Comparison of ENCODE assay signal across 2 cellular contexts in the genomic region with DNA sequence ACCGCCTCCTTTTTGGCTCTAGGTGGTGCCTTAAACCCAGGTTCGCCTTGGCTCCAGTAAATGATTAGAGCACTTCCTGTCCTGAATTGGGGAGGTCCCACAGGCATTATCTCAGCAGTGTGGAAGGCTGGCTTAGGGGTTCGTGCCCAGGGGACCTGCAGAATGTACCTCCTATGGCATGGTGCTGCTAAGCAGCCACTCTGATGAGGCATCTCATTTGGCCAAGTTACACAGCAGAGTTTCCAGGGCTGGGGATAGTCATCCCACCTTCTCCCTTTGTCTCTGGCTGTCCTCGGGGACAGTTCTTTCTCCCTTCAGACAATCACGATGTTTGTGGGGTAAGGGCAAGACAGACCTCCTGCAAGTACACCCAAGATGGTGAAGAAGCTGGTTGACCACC.
TF ChIP-seq lines count a peak whose summit lies in the region.

No MANE protein-coding gene starts in this region.

TF ChIP-seq in GM23338, 12 proteins besides CTCF, POLR2A, EP300 and RAD21 (continues in another document):
- no peak for TF ChIP-seq CREB1 (CRISPR knock-in tag; IDR thresholded peaks at IDR 0.05; ENCODE audit: low read depth)
- no peak for TF ChIP-seq NANOG (IDR thresholded peaks at IDR 0.05; ENCODE audit: borderline replicate concordance)
- TF ChIP-seq ZNF114 (CRISPR knock-in tag; IDR thresholded peaks at IDR 0.05): no peak
- TF ChIP-seq STAT1 (IDR thresholded peaks at IDR 0.05; ENCODE audit: unreplicated experiment): no peak
- no peak for TF ChIP-seq ZNF331 (CRISPR knock-in tag; IDR thresholded peaks at IDR 0.05; ENCODE audit: low read depth)
- TF ChIP-seq, protein P1, sequence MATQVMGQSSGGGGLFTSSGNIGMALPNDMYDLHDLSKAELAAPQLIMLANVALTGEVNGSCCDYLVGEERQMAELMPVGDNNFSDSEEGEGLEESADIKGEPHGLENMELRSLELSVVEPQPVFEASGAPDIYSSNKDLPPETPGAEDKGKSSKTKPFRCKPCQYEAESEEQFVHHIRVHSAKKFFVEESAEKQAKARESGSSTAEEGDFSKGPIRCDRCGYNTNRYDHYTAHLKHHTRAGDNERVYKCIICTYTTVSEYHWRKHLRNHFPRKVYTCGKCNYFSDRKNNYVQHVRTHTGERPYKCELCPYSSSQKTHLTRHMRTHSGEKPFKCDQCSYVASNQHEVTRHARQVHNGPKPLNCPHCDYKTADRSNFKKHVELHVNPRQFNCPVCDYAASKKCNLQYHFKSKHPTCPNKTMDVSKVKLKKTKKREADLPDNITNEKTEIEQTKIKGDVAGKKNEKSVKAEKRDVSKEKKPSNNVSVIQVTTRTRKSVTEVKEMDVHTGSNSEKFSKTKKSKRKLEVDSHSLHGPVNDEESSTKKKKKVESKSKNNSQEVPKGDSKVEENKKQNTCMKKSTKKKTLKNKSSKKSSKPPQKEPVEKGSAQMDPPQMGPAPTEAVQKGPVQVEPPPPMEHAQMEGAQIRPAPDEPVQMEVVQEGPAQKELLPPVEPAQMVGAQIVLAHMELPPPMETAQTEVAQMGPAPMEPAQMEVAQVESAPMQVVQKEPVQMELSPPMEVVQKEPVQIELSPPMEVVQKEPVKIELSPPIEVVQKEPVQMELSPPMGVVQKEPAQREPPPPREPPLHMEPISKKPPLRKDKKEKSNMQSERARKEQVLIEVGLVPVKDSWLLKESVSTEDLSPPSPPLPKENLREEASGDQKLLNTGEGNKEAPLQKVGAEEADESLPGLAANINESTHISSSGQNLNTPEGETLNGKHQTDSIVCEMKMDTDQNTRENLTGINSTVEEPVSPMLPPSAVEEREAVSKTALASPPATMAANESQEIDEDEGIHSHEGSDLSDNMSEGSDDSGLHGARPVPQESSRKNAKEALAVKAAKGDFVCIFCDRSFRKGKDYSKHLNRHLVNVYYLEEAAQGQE (IDR thresholded peaks at IDR 0.05; ENCODE audit: unreplicated experiment): no peak
- no peak for TF ChIP-seq POLR2AphosphoS5 (IDR thresholded peaks at IDR 0.05; ENCODE audit: low read depth)
- TF ChIP-seq, protein P2, sequence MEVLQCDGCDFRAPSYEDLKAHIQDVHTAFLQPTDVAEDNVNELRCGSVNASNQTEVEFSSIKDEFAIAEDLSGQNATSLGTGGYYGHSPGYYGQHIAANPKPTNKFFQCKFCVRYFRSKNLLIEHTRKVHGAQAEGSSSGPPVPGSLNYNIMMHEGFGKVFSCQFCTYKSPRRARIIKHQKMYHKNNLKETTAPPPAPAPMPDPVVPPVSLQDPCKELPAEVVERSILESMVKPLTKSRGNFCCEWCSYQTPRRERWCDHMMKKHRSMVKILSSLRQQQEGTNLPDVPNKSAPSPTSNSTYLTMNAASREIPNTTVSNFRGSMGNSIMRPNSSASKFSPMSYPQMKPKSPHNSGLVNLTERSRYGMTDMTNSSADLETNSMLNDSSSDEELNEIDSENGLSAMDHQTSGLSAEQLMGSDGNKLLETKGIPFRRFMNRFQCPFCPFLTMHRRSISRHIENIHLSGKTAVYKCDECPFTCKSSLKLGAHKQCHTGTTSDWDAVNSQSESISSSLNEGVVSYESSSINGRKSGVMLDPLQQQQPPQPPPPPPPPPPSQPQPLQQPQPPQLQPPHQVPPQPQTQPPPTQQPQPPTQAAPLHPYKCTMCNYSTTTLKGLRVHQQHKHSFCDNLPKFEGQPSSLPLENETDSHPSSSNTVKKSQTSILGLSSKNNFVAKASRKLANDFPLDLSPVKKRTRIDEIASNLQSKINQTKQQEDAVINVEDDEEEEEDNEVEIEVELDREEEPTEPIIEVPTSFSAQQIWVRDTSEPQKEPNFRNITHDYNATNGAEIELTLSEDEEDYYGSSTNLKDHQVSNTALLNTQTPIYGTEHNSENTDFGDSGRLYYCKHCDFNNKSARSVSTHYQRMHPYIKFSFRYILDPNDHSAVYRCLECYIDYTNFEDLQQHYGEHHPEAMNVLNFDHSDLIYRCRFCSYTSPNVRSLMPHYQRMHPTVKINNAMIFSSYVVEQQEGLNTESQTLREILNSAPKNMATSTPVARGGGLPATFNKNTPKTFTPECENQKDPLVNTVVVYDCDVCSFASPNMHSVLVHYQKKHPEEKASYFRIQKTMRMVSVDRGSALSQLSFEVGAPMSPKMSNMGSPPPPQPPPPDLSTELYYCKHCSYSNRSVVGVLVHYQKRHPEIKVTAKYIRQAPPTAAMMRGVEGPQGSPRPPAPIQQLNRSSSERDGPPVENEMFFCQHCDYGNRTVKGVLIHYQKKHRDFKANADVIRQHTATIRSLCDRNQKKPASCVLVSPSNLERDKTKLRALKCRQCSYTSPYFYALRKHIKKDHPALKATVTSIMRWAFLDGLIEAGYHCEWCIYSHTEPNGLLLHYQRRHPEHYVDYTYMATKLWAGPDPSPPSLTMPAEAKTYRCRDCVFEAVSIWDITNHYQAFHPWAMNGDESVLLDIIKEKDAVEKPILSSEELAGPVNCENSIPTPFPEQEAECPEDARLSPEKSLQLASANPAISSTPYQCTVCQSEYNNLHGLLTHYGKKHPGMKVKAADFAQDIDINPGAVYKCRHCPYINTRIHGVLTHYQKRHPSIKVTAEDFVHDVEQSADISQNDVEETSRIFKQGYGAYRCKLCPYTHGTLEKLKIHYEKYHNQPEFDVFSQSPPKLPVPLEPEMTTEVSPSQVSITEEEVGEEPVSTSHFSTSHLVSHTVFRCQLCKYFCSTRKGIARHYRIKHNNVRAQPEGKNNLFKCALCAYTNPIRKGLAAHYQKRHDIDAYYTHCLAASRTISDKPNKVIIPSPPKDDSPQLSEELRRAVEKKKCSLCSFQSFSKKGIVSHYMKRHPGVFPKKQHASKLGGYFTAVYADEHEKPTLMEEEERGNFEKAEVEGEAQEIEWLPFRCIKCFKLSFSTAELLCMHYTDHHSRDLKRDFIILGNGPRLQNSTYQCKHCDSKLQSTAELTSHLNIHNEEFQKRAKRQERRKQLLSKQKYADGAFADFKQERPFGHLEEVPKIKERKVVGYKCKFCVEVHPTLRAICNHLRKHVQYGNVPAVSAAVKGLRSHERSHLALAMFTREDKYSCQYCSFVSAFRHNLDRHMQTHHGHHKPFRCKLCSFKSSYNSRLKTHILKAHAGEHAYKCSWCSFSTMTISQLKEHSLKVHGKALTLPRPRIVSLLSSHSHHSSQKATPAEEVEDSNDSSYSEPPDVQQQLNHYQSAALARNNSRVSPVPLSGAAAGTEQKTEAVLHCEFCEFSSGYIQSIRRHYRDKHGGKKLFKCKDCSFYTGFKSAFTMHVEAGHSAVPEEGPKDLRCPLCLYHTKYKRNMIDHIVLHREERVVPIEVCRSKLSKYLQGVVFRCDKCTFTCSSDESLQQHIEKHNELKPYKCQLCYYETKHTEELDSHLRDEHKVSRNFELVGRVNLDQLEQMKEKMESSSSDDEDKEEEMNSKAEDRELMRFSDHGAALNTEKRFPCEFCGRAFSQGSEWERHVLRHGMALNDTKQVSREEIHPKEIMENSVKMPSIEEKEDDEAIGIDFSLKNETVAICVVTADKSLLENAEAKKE (CRISPR knock-in tag; IDR thresholded peaks at IDR 0.05): no peak
- TF ChIP-seq, protein P3, sequence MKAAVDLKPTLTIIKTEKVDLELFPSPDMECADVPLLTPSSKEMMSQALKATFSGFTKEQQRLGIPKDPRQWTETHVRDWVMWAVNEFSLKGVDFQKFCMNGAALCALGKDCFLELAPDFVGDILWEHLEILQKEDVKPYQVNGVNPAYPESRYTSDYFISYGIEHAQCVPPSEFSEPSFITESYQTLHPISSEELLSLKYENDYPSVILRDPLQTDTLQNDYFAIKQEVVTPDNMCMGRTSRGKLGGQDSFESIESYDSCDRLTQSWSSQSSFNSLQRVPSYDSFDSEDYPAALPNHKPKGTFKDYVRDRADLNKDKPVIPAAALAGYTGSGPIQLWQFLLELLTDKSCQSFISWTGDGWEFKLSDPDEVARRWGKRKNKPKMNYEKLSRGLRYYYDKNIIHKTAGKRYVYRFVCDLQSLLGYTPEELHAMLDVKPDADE (IDR thresholded peaks at IDR 0.05): no peak
- TF ChIP-seq EZH2phosphoT487 (IDR thresholded peaks at IDR 0.05; ENCODE audit: unreplicated experiment): no peak

TF ChIP-seq in H1, 55 proteins besides CTCF, POLR2A, EP300 and RAD21:
- no peak for TF ChIP-seq YY1 (IDR thresholded peaks at IDR 0.05; ENCODE audit: low read depth, low read length)
- TF ChIP-seq, protein P4, sequence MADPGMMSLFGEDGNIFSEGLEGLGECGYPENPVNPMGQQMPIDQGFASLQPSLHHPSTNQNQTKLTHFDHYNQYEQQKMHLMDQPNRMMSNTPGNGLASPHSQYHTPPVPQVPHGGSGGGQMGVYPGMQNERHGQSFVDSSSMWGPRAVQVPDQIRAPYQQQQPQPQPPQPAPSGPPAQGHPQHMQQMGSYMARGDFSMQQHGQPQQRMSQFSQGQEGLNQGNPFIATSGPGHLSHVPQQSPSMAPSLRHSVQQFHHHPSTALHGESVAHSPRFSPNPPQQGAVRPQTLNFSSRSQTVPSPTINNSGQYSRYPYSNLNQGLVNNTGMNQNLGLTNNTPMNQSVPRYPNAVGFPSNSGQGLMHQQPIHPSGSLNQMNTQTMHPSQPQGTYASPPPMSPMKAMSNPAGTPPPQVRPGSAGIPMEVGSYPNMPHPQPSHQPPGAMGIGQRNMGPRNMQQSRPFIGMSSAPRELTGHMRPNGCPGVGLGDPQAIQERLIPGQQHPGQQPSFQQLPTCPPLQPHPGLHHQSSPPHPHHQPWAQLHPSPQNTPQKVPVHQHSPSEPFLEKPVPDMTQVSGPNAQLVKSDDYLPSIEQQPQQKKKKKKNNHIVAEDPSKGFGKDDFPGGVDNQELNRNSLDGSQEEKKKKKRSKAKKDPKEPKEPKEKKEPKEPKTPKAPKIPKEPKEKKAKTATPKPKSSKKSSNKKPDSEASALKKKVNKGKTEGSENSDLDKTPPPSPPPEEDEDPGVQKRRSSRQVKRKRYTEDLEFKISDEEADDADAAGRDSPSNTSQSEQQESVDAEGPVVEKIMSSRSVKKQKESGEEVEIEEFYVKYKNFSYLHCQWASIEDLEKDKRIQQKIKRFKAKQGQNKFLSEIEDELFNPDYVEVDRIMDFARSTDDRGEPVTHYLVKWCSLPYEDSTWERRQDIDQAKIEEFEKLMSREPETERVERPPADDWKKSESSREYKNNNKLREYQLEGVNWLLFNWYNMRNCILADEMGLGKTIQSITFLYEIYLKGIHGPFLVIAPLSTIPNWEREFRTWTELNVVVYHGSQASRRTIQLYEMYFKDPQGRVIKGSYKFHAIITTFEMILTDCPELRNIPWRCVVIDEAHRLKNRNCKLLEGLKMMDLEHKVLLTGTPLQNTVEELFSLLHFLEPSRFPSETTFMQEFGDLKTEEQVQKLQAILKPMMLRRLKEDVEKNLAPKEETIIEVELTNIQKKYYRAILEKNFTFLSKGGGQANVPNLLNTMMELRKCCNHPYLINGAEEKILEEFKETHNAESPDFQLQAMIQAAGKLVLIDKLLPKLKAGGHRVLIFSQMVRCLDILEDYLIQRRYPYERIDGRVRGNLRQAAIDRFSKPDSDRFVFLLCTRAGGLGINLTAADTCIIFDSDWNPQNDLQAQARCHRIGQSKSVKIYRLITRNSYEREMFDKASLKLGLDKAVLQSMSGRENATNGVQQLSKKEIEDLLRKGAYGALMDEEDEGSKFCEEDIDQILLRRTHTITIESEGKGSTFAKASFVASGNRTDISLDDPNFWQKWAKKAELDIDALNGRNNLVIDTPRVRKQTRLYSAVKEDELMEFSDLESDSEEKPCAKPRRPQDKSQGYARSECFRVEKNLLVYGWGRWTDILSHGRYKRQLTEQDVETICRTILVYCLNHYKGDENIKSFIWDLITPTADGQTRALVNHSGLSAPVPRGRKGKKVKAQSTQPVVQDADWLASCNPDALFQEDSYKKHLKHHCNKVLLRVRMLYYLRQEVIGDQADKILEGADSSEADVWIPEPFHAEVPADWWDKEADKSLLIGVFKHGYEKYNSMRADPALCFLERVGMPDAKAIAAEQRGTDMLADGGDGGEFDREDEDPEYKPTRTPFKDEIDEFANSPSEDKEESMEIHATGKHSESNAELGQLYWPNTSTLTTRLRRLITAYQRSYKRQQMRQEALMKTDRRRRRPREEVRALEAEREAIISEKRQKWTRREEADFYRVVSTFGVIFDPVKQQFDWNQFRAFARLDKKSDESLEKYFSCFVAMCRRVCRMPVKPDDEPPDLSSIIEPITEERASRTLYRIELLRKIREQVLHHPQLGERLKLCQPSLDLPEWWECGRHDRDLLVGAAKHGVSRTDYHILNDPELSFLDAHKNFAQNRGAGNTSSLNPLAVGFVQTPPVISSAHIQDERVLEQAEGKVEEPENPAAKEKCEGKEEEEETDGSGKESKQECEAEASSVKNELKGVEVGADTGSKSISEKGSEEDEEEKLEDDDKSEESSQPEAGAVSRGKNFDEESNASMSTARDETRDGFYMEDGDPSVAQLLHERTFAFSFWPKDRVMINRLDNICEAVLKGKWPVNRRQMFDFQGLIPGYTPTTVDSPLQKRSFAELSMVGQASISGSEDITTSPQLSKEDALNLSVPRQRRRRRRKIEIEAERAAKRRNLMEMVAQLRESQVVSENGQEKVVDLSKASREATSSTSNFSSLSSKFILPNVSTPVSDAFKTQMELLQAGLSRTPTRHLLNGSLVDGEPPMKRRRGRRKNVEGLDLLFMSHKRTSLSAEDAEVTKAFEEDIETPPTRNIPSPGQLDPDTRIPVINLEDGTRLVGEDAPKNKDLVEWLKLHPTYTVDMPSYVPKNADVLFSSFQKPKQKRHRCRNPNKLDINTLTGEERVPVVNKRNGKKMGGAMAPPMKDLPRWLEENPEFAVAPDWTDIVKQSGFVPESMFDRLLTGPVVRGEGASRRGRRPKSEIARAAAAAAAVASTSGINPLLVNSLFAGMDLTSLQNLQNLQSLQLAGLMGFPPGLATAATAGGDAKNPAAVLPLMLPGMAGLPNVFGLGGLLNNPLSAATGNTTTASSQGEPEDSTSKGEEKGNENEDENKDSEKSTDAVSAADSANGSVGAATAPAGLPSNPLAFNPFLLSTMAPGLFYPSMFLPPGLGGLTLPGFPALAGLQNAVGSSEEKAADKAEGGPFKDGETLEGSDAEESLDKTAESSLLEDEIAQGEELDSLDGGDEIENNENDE (IDR thresholded peaks at IDR 0.05; ENCODE audit: insufficient replicate concordance, low read length): no peak
- TF ChIP-seq, protein P5, sequence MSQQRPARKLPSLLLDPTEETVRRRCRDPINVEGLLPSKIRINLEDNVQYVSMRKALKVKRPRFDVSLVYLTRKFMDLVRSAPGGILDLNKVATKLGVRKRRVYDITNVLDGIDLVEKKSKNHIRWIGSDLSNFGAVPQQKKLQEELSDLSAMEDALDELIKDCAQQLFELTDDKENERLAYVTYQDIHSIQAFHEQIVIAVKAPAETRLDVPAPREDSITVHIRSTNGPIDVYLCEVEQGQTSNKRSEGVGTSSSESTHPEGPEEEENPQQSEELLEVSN (IDR thresholded peaks at IDR 0.05): no peak
- no peak for TF ChIP-seq CHD1 (IDR thresholded peaks at IDR 0.05; ENCODE audit: low read depth, low read length)
- no peak for TF ChIP-seq SRF (IDR thresholded peaks at IDR 0.05; ENCODE audit: low read depth, low read length)
- no peak for TF ChIP-seq CBX5 (IDR thresholded peaks at IDR 0.05; ENCODE audit: low read depth, low read length)
- no peak for TF ChIP-seq SP2 (IDR thresholded peaks at IDR 0.05; ENCODE audit: low read length)
- TF ChIP-seq POU5F1 (IDR thresholded peaks at IDR 0.05; ENCODE audit: low read depth, low read length): no peak
- no peak for TF ChIP-seq TAF7 (optimal IDR thresholded peaks at IDR 0.05; ENCODE audit: borderline replicate concordance, low read depth, low read length)
- TF ChIP-seq RXRA (IDR thresholded peaks at IDR 0.05; ENCODE audit: insufficient read depth, low read depth, low read length): no peak
